ENCODE assay signal across 9 cellular contexts in the genomic region with DNA sequence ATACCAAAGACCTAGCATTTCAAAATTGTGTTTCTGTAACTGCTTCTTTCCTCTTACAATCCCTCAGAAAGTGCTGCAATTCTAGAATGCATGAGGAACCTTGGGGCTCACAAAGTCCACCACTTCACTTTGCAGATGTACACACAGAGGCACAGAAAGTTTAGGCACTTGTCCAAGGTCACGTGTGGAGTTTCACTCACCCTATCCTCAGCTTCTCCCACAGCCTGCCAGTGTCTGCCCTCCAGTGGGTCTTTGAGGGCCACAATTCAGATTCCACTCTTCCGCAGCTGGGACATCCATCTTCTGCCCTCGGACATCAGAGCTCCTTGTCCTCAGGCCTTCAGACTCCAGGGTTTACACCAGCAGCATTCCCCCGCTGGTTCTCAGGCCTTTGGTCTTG.
"Had no signal": no experiment of that assay in that cellular context is flagged by ENCODE, and none has a peak within 500 bp of the region (broad histone marks: within the 10 kb centered on the region; RNA-seq: fewer than 3 reads in every experiment).

No MANE protein-coding gene starts in this region.

- H3K9me3 ChIP-seq: HAP-1 had no signal

- H3K4me1 ChIP-seq: HAP-1 had no signal

- H3K9me3 Mint-ChIP-seq: HFFc6, IgD-negative memory B cell had no signal

- H3K4me1 Mint-ChIP-seq: IgD-negative memory B cell had no signal

- H3K36me3 ChIP-seq: HAP-1 had no signal

- DNase-seq: GM23248, GOT3, H7, HFFc6 had no signal

- H3K4me3 Mint-ChIP-seq: HFFc6, IgD-negative memory B cell had no signal

- H3K27ac Mint-ChIP-seq: HFFc6, IgD-negative memory B cell had no signal

- H3K4me3 ChIP-seq: GM23248, HAP-1 had no signal

- ATAC-seq: HCT116, HepG2 had no signal

- H3K27ac ChIP-seq: GM23248, HL-60 had no signal
